ENCODE assay signal across 18 cellular contexts in the genomic region with DNA sequence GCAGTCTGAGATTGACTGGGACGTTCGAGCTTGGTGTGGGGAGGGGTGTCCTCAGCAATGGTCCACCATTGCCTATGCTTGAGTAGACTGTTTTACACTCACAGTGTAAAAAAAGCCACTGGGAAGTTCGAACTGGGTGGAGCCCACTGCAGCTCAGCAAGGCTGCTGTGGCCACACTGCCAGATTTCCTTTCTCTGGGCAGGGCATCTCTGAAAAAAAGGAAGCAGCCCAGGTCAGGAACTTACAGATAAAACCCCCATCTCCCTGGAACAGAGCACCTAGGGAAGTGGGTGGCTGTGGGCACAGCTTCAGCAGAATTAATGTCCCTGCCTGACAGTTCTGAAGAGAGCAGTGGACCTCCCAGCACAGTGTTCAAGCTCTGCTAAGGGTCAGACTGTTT.
"Had no signal": no experiment of that assay in that cellular context is flagged by ENCODE, and none has a peak within 500 bp of the region (broad histone marks: within the 10 kb centered on the region; RNA-seq: fewer than 3 reads in every experiment).

No MANE protein-coding gene starts in this region.

- H3K9me3 Mint-ChIP-seq: activated CD4-positive, alpha-beta T cell treated with anti-CD3 and anti-CD28 coated beads, Interleukin-2, amount 10 ng/mL, durations not matched to agents 7 days and 5 days had no signal

- H3K9me3 ChIP-seq: thoracic aorta, upper lobe of right lung had no signal

- H3K27me3 ChIP-seq: upper lobe of right lung had no signal

- H3K27ac ChIP-seq: spleen, thoracic aorta, upper lobe of right lung had no signal

- DNase-seq: activated CD4-positive, alpha-beta T cell treated with anti-CD3 and anti-CD28 coated beads, Interleukin-2, amount 10 ng/mL, durations not matched to agents 7 days and 5 days; activated CD8-positive, alpha-beta memory T cell treated with anti-CD3 and anti-CD28 coated beads, Interleukin-2, amount 50 U/mL, for 48 hours; activated effector memory CD4-positive, alpha-beta T cell treated with anti-CD3 and anti-CD28 coated beads, Interleukin-2, amount 50 U/mL, for 16 hours; activated T-cell treated with anti-CD3 and anti-CD28 coated beads, Interleukin-2, amount 50 U/mL, for 48 hours; amniotic stem cell; effector memory CD8-positive, alpha-beta T cell; left cardiac atrium; retina; spleen; stimulated activated CD4-positive, alpha-beta T cell treated with anti-CD3 and anti-CD28 coated beads, Interleukin-4, amount 100 ng/mL, for 4 hours; upper lobe of right lung had no signal

- ATAC-seq: activated CD4-positive, CD25-positive, alpha-beta regulatory T cell treated with anti-CD3 and anti-CD28 coated beads, Interleukin-2, amount 50 U/mL, for 24 hours; effector memory CD8-positive, alpha-beta T cell; left cardiac atrium; stimulated activated memory B cell treated with anti-CD40 and anti-IgM and Interleukin-4, amounts not matched to agents 10 μg/mL and 1 μg/mL and 100 μg/mL, for 72 hours; upper lobe of right lung had no signal

- H3K4me1 Mint-ChIP-seq: activated CD4-positive, alpha-beta T cell treated with anti-CD3 and anti-CD28 coated beads, Interleukin-2, amount 10 ng/mL, durations not matched to agents 7 days and 5 days; stimulated activated memory B cell treated with anti-CD40 and anti-IgM and Interleukin-4, amounts not matched to agents 10 μg/mL and 1 μg/mL and 100 μg/mL, for 72 hours had no signal

- H3K4me3 Mint-ChIP-seq: activated CD4-positive, alpha-beta T cell treated with anti-CD3 and anti-CD28 coated beads, Interleukin-2, amount 10 ng/mL, durations not matched to agents 7 days and 5 days; activated naive CD8-positive, alpha-beta T cell; effector memory CD8-positive, alpha-beta T cell; nephron; stimulated activated memory B cell treated with anti-CD40 and anti-IgM and Interleukin-4, amounts not matched to agents 10 μg/mL and 1 μg/mL and 100 μg/mL, for 72 hours; T-helper 1 cell treated with Interleukin-12 subunit alpha and Interleukin-12 subunit beta and Interleukin-4 antibody, amounts not matched to agents 30 μg/mL and 1 μg/mL, for 36 hours had no signal

- H3K27ac Mint-ChIP-seq: activated CD4-positive, alpha-beta T cell treated with anti-CD3 and anti-CD28 coated beads, Interleukin-2, amount 10 ng/mL, durations not matched to agents 7 days and 5 days; activated naive CD8-positive, alpha-beta T cell; effector memory CD8-positive, alpha-beta T cell; nephron; stimulated activated memory B cell treated with anti-CD40 and anti-IgM and Interleukin-4, amounts not matched to agents 10 μg/mL and 1 μg/mL and 100 μg/mL, for 72 hours; T-helper 1 cell treated with Interleukin-12 subunit alpha and Interleukin-12 subunit beta and Interleukin-4 antibody, amounts not matched to agents 30 μg/mL and 1 μg/mL, for 36 hours had no signal

- H3K36me3 Mint-ChIP-seq: activated naive CD8-positive, alpha-beta T cell; stimulated activated memory B cell treated with anti-CD40 and anti-IgM and Interleukin-4, amounts not matched to agents 10 μg/mL and 1 μg/mL and 100 μg/mL, for 72 hours had no signal

- H3K27me3 Mint-ChIP-seq: activated CD4-positive, alpha-beta T cell treated with anti-CD3 and anti-CD28 coated beads, Interleukin-2, amount 10 ng/mL, durations not matched to agents 7 days and 5 days; effector memory CD8-positive, alpha-beta T cell; stimulated activated memory B cell treated with anti-CD40 and anti-IgM and Interleukin-4, amounts not matched to agents 10 μg/mL and 1 μg/mL and 100 μg/mL, for 72 hours had no signal

- H3K36me3 ChIP-seq: spleen, thoracic aorta, upper lobe of right lung had no signal

- H3K4me3 ChIP-seq: lung, spleen, thoracic aorta, upper lobe of right lung had no signal
